17 cellular contexts compared by ENCODE assay signal in the genomic region with DNA sequence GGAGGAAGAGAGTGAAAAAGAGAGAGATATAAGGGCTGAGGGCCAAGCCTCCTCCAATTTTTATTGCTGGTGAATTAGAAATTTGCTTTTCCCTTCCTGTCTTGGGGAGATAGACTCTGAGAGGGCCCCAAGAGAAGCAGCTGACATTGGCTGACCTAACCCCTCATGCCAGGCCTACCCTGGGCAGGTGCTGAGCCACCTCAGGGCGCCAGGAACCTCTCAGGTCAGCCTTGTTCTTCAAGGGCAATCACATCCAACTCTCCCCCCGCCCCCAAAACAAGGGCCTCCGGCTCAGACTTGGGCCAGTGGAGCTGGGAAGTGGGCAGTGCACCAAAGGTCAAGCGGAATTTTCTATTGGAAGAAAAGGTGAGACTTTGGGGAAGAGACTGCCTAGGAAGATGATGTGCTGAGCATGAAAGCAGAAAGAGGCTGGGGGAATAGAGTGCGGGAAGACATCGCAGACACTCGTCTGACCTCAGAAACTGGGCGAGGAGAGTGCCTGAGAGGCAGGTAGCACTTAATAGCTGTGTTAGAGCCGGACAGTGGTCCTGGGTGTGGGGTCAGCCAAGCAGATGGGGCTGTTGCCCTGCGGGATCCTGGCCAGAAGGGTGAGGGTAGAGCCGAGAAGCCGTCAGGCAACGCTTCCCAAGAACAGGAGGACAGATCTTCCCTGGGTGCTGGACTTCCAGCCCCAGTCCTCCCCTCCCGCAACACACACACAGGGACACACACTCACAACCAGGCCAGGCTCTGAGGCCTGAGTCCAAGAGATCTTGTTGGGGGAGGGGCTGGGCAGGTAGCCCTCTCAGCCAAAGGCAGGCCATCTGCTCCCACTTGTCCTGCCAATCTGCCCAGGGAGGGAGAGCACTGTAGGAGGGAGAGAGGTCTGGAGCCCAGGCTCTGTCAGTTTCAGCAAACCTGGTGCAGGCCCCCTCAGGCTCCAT. TPM values are rescaled to one million over a fixed set of nuclear protein-coding genes. Genes with fewer than 3 reads are reported as not detected.
DNase-seq lines count a peak whose midpoint lies in the region; ATAC-seq and TF ChIP-seq lines count a peak whose summit lies in the region.
"Had no signal": no experiment of that assay in that cellular context is flagged by ENCODE, and none has a peak within 500 bp of the region (broad histone marks: within the 10 kb centered on the region; RNA-seq: fewer than 3 reads in every experiment).

No MANE protein-coding gene starts in this region.

- H3K4me3 Mint-ChIP-seq in brain (no peak overlapping the region), neural progenitor cell (no peak overlapping the region)
- H3K4me3 Mint-ChIP-seq: activated CD4-positive, alpha-beta T cell treated with anti-CD3 and anti-CD28 coated beads, Interleukin-2, amount 10 ng/mL, durations not matched to agents 7 days and 5 days; activated naive CD4-positive, alpha-beta T cell treated with anti-CD3 and anti-CD28 coated beads, Interleukin-2, amount 50 U/mL, for 24 hours had no signal

- TF ChIP-seq CTCF in brain (conservative IDR thresholded peaks at IDR 0.05) (no peak), thyroid gland (IDR thresholded peaks at IDR 0.05) (no peak), neural progenitor cell (IDR thresholded peaks at IDR 0.05) (no peak)

- H3K27ac Mint-ChIP-seq in brain (peak overlapping the region in 4 of 5 experiments; percentile 61 to 87 (median 74)), neural progenitor cell (no peak overlapping the region)
- H3K27ac Mint-ChIP-seq: activated CD4-positive, alpha-beta T cell treated with anti-CD3 and anti-CD28 coated beads, Interleukin-2, amount 10 ng/mL, durations not matched to agents 7 days and 5 days; activated naive CD4-positive, alpha-beta T cell treated with anti-CD3 and anti-CD28 coated beads, Interleukin-2, amount 50 U/mL, for 24 hours had no signal

- DNase-seq in NCI-H187 (lab: John Stamatoyannopoulos, UW) (peak; percentile 31 to 39), NCI-H187 treated with DMSO at 0.1 percent for 48 hours (lab: John Stamatoyannopoulos, UW) (no peak), NCI-H2196 treated with DMSO at 0.1 percent for 48 hours (lab: John Stamatoyannopoulos, UW; ENCODE audit: unreplicated experiment) (peak; percentile 73), thyroid gland (peak in 1 of 2 donors; percentile 33), GM03348 (ENCODE audit: low spot score) (no peak), neural progenitor cell (ENCODE audit: low spot score) (no peak)
- DNase-seq in stimulated activated naive CD8-positive, alpha-beta T cell treated with anti-CD3 and anti-CD28 coated beads, Interleukin-15, Interleukin-2, amounts not matched to agents 100 U/mL and 50 U/mL, for 24 hours, result no peak
- DNase-seq: activated CD4-positive, alpha-beta T cell treated with anti-CD3 and anti-CD28 coated beads, Interleukin-2, amount 10 ng/mL, durations not matched to agents 7 days and 5 days; activated T-cell treated with anti-CD3 and anti-CD28 coated beads, Interleukin-2, amount 50 U/mL, for 1 hour; CD8-positive, alpha-beta memory T cell; T1000; testis had no signal

- H3K27ac ChIP-seq in thyroid gland (peak overlapping the region; percentile 60 to 61 (median 61)), neural progenitor cell (no peak overlapping the region)
- H3K27ac ChIP-seq: neutrophil, testis had no signal

- ATAC-seq in stimulated activated naive CD8-positive, alpha-beta T cell treated with anti-CD3 and anti-CD28 coated beads, Interleukin-15, Interleukin-2, amounts not matched to agents 100 U/mL and 50 U/mL, for 24 hours, result no peak
- ATAC-seq: Right ventricle myocardium inferior, sciatic nerve had no signal

- H3K9me3 ChIP-seq in thyroid gland (no peaks in the 10 kb centered on the region), neural progenitor cell (ENCODE audit: low read depth) (no peaks in the 10 kb centered on the region)
- H3K9me3 ChIP-seq: neutrophil, testis had no signal

- peaks cover 13% of the 10 kb centered on the region for H3F3A ChIP-seq in neural progenitor cell (ENCODE audit: low read depth)

- no peak overlapping the region for H3K4me2 ChIP-seq in neural progenitor cell

- intact Hi-C loops in thyroid gland (cut with DNase I), result no loop called here

- no peak overlapping the region for H3K9ac ChIP-seq in neural progenitor cell

- 86 to 91% methylated on average over 11 to 13 of the region's 14 CpGs for WGBS in thyroid gland, 2 donors

- no peak for TF ChIP-seq POLR2A in thyroid gland (IDR thresholded peaks at IDR 0.05)

- H3K4me1 Mint-ChIP-seq in brain (peaks cover 12% of the 10 kb centered on the region), neural progenitor cell (peaks cover 13% of the 10 kb centered on the region)

- H3K27me3 Mint-ChIP-seq in brain, result peaks cover 12% of the 10 kb centered on the region
- peaks cover 9% of the 10 kb centered on the region for H3K27me3 Mint-ChIP-seq in neural progenitor cell (ENCODE audit: insufficient read depth, low read depth)

- H3K36me3 ChIP-seq in thyroid gland (no peaks in the 10 kb centered on the region), neural progenitor cell (no peaks in the 10 kb centered on the region)
- H3K36me3 ChIP-seq: neutrophil had no signal

- H3K79me2 ChIP-seq in neural progenitor cell (ENCODE audit: low read depth), result peaks cover 18% of the 10 kb centered on the region

- H3K27me3 ChIP-seq in thyroid gland, result no peaks in the 10 kb centered on the region
- peaks cover 12% of the 10 kb centered on the region for H3K27me3 ChIP-seq in neural progenitor cell
- H3K27me3 ChIP-seq: testis had no signal

- no peak overlapping the region for H3K4me3 ChIP-seq in thyroid gland (replicated peaks in 1 of 3)
- H3K4me3 ChIP-seq in neural progenitor cell, result no peak overlapping the region
- H3K4me3 ChIP-seq: testis had no signal

- no peaks in the 10 kb centered on the region for H3K36me3 Mint-ChIP-seq in brain
- H3K36me3 Mint-ChIP-seq in neural progenitor cell, result peaks cover 2% of the 10 kb centered on the region
- H3K36me3 Mint-ChIP-seq: activated naive CD4-positive, alpha-beta T cell treated with anti-CD3 and anti-CD28 coated beads, Interleukin-2, amount 50 U/mL, for 24 hours had no signal

- H2AFZ ChIP-seq in neural progenitor cell (replicated peaks), result no peak overlapping the region

- H3K9me3 Mint-ChIP-seq in brain, result peaks cover 0 to 5% (median 0%) of the 10 kb centered on the region in 5 experiments
- no peaks in the 10 kb centered on the region for H3K9me3 Mint-ChIP-seq in neural progenitor cell
- H3K9me3 Mint-ChIP-seq: activated CD4-positive, alpha-beta T cell treated with anti-CD3 and anti-CD28 coated beads, Interleukin-2, amount 10 ng/mL, durations not matched to agents 7 days and 5 days; activated naive CD4-positive, alpha-beta T cell treated with anti-CD3 and anti-CD28 coated beads, Interleukin-2, amount 50 U/mL, for 24 hours; CD8-positive, alpha-beta memory T cell had no signal

- H3K4me1 ChIP-seq in thyroid gland (peaks cover 13 to 36% of the 10 kb centered on the region in 2 donors), neural progenitor cell (peaks cover 7% of the 10 kb centered on the region)

- peaks cover 12% of the 10 kb centered on the region for H4K20me1 ChIP-seq in neural progenitor cell (ENCODE audit: low read depth)

RNA-seq across cellular contexts. Expression of gene FASTKD5, which starts 3.7 kb away (rescaled TPM):
- polyA plus RNA-seq in brain (ENCODE audit: insufficient read depth, low read depth, low replicate concordance), result 7.5 TPM
- 10 to 100 TPM; 20.6 to 24.2 (median 21.3) TPM for total RNA-seq in thyroid gland
- 13.2 and 17.7 TPM in 2 replicates for total RNA-seq in neural progenitor cell (ENCODE audit: low replicate concordance)

RNA-seq across cellular contexts. Expression of gene UBOX5, which starts 3.7 kb away (rescaled TPM):
- polyA plus RNA-seq in brain (ENCODE audit: insufficient read depth, low read depth, low replicate concordance), result 10.9 TPM
- total RNA-seq in thyroid gland, result 10 to 100 TPM in 1 of 4 donors, 1 to 10 TPM in 3; 7.0 to 12.4 (median 8.7) TPM
- 3.7 and 6.2 TPM in 2 replicates for total RNA-seq in neural progenitor cell (ENCODE audit: low replicate concordance)

RNA-seq across cellular contexts. Expression of gene LZTS3, which starts 10.0 kb away (rescaled TPM):
- polyA plus RNA-seq in brain (ENCODE audit: insufficient read depth, low read depth, low replicate concordance), result 77.9 TPM
- total RNA-seq in thyroid gland, result 10 to 100 TPM; 27.7 to 39.1 (median 35.1) TPM
- total RNA-seq in neural progenitor cell (ENCODE audit: low replicate concordance), result 3.7 and 12.5 TPM in 2 replicates

RNA-seq across cellular contexts. Expression of gene DDRGK1, which starts 41.1 kb away (rescaled TPM):
- polyA plus RNA-seq in brain (ENCODE audit: insufficient read depth, low read depth, low replicate concordance), result 82.9 TPM
- total RNA-seq in thyroid gland, result 100 to 1,000 TPM in 3 of 4 donors, 10 to 100 TPM in 1; 95.5 to 136 (median 126) TPM
- 27.9 and 58.4 TPM in 2 replicates for total RNA-seq in neural progenitor cell (ENCODE audit: low replicate concordance)

RNA-seq across cellular contexts. Expression of gene ITPA, which starts 45.9 kb away (rescaled TPM):
- polyA plus RNA-seq in brain (ENCODE audit: insufficient read depth, low read depth, low replicate concordance), result 40.6 TPM
- total RNA-seq in thyroid gland (10 to 100 TPM; 58.3 to 81.3 (median 68.2) TPM), neural progenitor cell (ENCODE audit: low replicate concordance) (18.2 and 27.7 TPM in 2 replicates)

Comparison
In these comparisons a context has a peak if more than half of its experiments do, and no peak if none do; other contexts are left out.
1. DNase-seq: peak in NCI-H187 (2 of 2) and NCI-H2196 treated with DMSO at 0.1 percent for 48 hours (single experiment); none in NCI-H187 treated with DMSO at 0.1 percent for 48 hours (single experiment), GM03348 (single experiment), neural progenitor cell (single experiment) and stimulated activated naive CD8-positive, alpha-beta T cell treated with anti-CD3 and anti-CD28 coated beads, Interleukin-15, Interleukin-2, amounts not matched to agents 100 U/mL and 50 U/mL, for 24 hours (single experiment).